8 cellular contexts compared by ENCODE assay signal in the genomic region with DNA sequence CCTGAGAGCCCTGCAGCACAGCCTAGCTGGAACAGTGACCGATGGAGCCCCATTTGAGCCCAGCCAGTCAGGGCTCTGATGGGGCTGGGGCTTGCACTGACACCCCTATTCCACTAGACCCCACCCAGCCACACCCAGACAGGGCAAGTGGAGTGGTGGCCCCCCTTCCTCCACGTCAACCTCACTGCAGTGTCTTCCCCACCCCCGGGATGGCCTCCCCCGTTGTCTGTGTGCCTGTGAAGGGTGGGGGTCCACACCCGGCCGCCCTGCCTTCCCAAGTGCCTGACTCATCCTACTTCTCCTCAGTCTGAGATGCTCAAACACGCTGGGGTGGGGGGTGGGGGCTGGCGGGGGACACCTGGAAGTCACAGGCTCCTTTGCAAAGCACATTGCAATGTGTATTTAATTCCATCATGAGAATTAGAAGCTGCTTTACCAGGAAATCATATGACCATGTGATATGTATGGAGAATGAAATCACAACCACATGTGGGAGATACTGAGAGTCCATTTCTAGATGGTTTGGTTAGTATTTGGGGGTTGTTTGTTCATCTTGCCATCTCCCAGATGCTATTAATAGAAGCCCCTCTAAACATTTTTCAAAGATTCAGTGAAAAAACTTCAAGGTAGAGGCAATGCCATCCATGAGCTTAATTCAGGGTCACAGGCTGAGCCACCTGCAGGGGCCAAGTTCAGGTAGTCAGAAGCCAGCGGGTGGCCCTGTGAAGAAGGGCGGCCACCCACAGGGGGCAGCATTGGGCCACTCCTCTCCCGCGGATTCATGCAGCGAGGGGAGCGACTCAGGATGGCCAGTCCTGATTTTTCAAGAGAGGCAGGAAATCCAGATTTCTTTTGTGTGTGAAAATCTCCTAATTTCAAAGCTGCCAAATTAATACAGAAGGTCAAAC. TPM values are rescaled to one million over a fixed set of nuclear protein-coding genes. Genes with fewer than 3 reads are reported as not detected.
DNase-seq lines count a peak whose midpoint lies in the region; ATAC-seq and TF ChIP-seq lines count a peak whose summit lies in the region.

No MANE protein-coding gene starts in this region.

- peak; percentile 62 for ATAC-seq in GM19438 (IDR thresholded peaks at IDR 0.05; ENCODE audit: low read depth, unreplicated experiment)
- ATAC-seq in stimulated activated naive CD8-positive, alpha-beta T cell treated with anti-CD3 and anti-CD28 coated beads, Interleukin-15, Interleukin-2, amounts not matched to agents 100 U/mL and 50 U/mL, for 24 hours = peak; percentile 62
- ATAC-seq in HG03045 (IDR thresholded peaks at IDR 0.05; ENCODE audit: unreplicated experiment) = no peak

- no peak overlapping the region for H3K4me3 Mint-ChIP-seq in activated CD4-positive, alpha-beta memory T cell treated with anti-CD3 and anti-CD28 coated beads, Interleukin-2, amount 10 ng/mL, durations not matched to agents 7 days and 5 days
- H3K4me3 Mint-ChIP-seq in endothelial cell (ENCODE audit: unreplicated experiment) = peak overlapping the region; percentile 26

- TF ChIP-seq CTCF in BE2C (IDR thresholded peaks at IDR 0.05; ENCODE audit: low read depth, low read length) (peak; percentile 97), endothelial cell (IDR thresholded peaks at IDR 0.05; ENCODE audit: unreplicated experiment) (peak; percentile 78)

- H3K4me1 Mint-ChIP-seq in activated CD4-positive, alpha-beta memory T cell treated with anti-CD3 and anti-CD28 coated beads, Interleukin-2, amount 10 ng/mL, durations not matched to agents 7 days and 5 days = peaks cover 4% of the 10 kb centered on the region
- H3K4me1 Mint-ChIP-seq in endothelial cell (ENCODE audit: unreplicated experiment) = peaks cover 2% of the 10 kb centered on the region

- H3K9me3 Mint-ChIP-seq in activated CD4-positive, alpha-beta memory T cell treated with anti-CD3 and anti-CD28 coated beads, Interleukin-2, amount 10 ng/mL, durations not matched to agents 7 days and 5 days = no peaks in the 10 kb centered on the region
- H3K9me3 Mint-ChIP-seq in endothelial cell (ENCODE audit: unreplicated experiment) = no peaks in the 10 kb centered on the region

- H3K9me3 ChIP-seq in BE2C = no peaks in the 10 kb centered on the region

- peaks cover 4% of the 10 kb centered on the region; the same call in 1 of the 2 replicates for H3K4me1 ChIP-seq in BE2C

- H3K4me3 ChIP-seq in BE2C (ENCODE audit: low read depth, low read length) = peak overlapping the region; percentile 30

- peaks cover 8% of the 10 kb centered on the region for H3K27me3 Mint-ChIP-seq in activated CD4-positive, alpha-beta memory T cell treated with anti-CD3 and anti-CD28 coated beads, Interleukin-2, amount 10 ng/mL, durations not matched to agents 7 days and 5 days
- peaks cover 11% of the 10 kb centered on the region for H3K27me3 Mint-ChIP-seq in endothelial cell (ENCODE audit: unreplicated experiment)

- POLR2A ChIA-PET in activated CD4-positive, alpha-beta memory T cell treated with anti-CD3 and anti-CD28 coated beads, Interleukin-2, amount 10 ng/mL, durations not matched to agents 7 days and 5 days (lab: Charles Lee) = no interaction called here

- peaks cover 24% of the 10 kb centered on the region for H3K36me3 ChIP-seq in BE2C

- H3K27ac Mint-ChIP-seq in activated CD4-positive, alpha-beta memory T cell treated with anti-CD3 and anti-CD28 coated beads, Interleukin-2, amount 10 ng/mL, durations not matched to agents 7 days and 5 days = no peak overlapping the region
- no peak overlapping the region for H3K27ac Mint-ChIP-seq in endothelial cell (ENCODE audit: unreplicated experiment)

- H3K36me3 Mint-ChIP-seq in activated CD4-positive, alpha-beta memory T cell treated with anti-CD3 and anti-CD28 coated beads, Interleukin-2, amount 10 ng/mL, durations not matched to agents 7 days and 5 days (ENCODE audit: low read depth) = no peaks in the 10 kb centered on the region
- no peaks in the 10 kb centered on the region for H3K36me3 Mint-ChIP-seq in endothelial cell (ENCODE audit: low read depth, unreplicated experiment)

- no peaks in the 10 kb centered on the region for H3K27me3 ChIP-seq in BE2C

- CTCF ChIA-PET in activated CD4-positive, alpha-beta memory T cell treated with anti-CD3 and anti-CD28 coated beads, Interleukin-2, amount 10 ng/mL, durations not matched to agents 7 days and 5 days (lab: Charles Lee) = interaction anchor here (0.8 to 4.1 kb wide), 10 partner anchors 9 to 67 kb away, joined by 3 to 42 read pairs (median 4); partner anchors contain the start of gene GMPPA

- DNase-seq in BE2C = peak; percentile 90
- peak; percentile 51 for DNase-seq in NCI-H2227 treated with DMSO at 0.1 percent for 48 hours (lab: John Stamatoyannopoulos, UW)
- DNase-seq in activated CD4-positive, alpha-beta memory T cell treated with anti-CD3 and anti-CD28 coated beads, Interleukin-2, amount 10 ng/mL, durations not matched to agents 7 days and 5 days = peak; percentile 68
- peak; percentile 87 for DNase-seq in endothelial cell (ENCODE audit: low spot score)
- peak; percentile 63 for DNase-seq in midbrain (lab: John Stamatoyannopoulos, UW)
- DNase-seq in stimulated activated naive CD8-positive, alpha-beta T cell treated with anti-CD3 and anti-CD28 coated beads, Interleukin-15, Interleukin-2, amounts not matched to agents 100 U/mL and 50 U/mL, for 24 hours = peak; percentile 83

RNA-seq across cellular contexts. Expression of gene GMPPA, which starts 22.7 kb away (rescaled TPM):
- 93.8 TPM for polyA plus RNA-seq in BE2C (2012; ENCODE audit: insufficient read depth, insufficient read length, low read depth)
- total RNA-seq in activated CD4-positive, alpha-beta memory T cell treated with anti-CD3 and anti-CD28 coated beads, Interleukin-2, amount 10 ng/mL, durations not matched to agents 7 days and 5 days = 10 to 100 TPM; 41.0 to 42.3 TPM
- 30.2 TPM for total RNA-seq in endothelial cell (ENCODE audit: unreplicated experiment)

RNA-seq across cellular contexts. Expression of gene ASIC4, which starts 38.3 kb away (rescaled TPM):
- polyA plus RNA-seq in BE2C (2012; ENCODE audit: insufficient read depth, insufficient read length, low read depth) = 116 TPM
- total RNA-seq in activated CD4-positive, alpha-beta memory T cell treated with anti-CD3 and anti-CD28 coated beads, Interleukin-2, amount 10 ng/mL, durations not matched to agents 7 days and 5 days = under 1 TPM in 1 of 2 experiments, not detected in 1; 0.13 TPM
- total RNA-seq in endothelial cell (ENCODE audit: unreplicated experiment) = 1.6 TPM

RNA-seq across cellular contexts. Expression of gene SPEG, which starts 41.3 kb away (rescaled TPM):
- 269 TPM for polyA plus RNA-seq in BE2C (2012; ENCODE audit: insufficient read depth, insufficient read length, low read depth)
- total RNA-seq in activated CD4-positive, alpha-beta memory T cell treated with anti-CD3 and anti-CD28 coated beads, Interleukin-2, amount 10 ng/mL, durations not matched to agents 7 days and 5 days = 1 to 10 TPM in 1 of 2 experiments, under 1 TPM in 1; 0.20 to 1.1 TPM
- total RNA-seq in endothelial cell (ENCODE audit: unreplicated experiment) = 6.1 TPM

RNA-seq across cellular contexts. Expression of gene DES, which starts 57.8 kb away (rescaled TPM):
- 1.5 TPM for polyA plus RNA-seq in BE2C (2012; ENCODE audit: insufficient read depth, insufficient read length, low read depth)
- total RNA-seq in activated CD4-positive, alpha-beta memory T cell treated with anti-CD3 and anti-CD28 coated beads, Interleukin-2, amount 10 ng/mL, durations not matched to agents 7 days and 5 days = not detected
- total RNA-seq in endothelial cell (ENCODE audit: unreplicated experiment) = 0.10 TPM
